22 cellular contexts compared by ENCODE assay signal in the genomic region with DNA sequence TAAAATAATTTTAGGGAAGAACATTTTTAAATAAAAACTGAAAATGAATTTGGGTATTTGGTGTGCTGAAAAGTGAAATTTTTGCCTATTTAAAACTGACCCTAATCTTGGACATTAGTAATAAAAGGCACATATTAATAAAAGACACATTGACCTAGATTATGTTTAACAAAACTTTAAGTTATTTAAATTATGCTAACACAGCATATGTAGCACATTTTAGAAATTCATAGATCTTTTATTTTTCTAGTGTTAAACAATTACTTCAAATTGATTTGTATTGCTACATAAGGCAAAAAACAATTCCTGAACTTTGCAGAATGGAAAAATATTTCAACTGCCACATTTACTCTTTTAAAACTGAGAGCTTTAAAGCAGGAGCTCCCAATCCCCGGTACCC. TPM values are rescaled to one million over a fixed set of nuclear protein-coding genes. Genes with fewer than 3 reads are reported as not detected.
DNase-seq lines count a peak whose midpoint lies in the region; ATAC-seq and TF ChIP-seq lines count a peak whose summit lies in the region.
"Had no signal": no experiment of that assay in that cellular context is flagged by ENCODE, and none has a peak within 500 bp of the region (broad histone marks: within the 10 kb centered on the region; RNA-seq: fewer than 3 reads in every experiment).

No MANE protein-coding gene starts in this region.

- DNase-seq in activated CD8-positive, alpha-beta memory T cell treated with anti-CD3 and anti-CD28 coated beads, Interleukin-2, amount 10 ng/mL, durations not matched to agents 7 days and 5 days = no peak
- DNase-seq in activated CD8-positive, alpha-beta memory T cell treated with anti-CD3 and anti-CD28 coated beads, Interleukin-2, amount 50 U/mL, for 4 hours = no peak
- no peak for DNase-seq in CD4-positive, alpha-beta T cell
- DNase-seq in activated T-helper 1 cell treated with anti-CD3 and anti-CD28 coated beads, Interleukin-12 subunit alpha, Interleukin-12 subunit beta, Interleukin-2, Interleukin-4 antibody, amounts not matched to agents 30 ng/mL and 10 ng/mL and 1 ng/mL, durations not matched to agents 14 hours and 24 hours and 36 hours (ENCODE audit: low spot score) = no peak
- no peak for DNase-seq in stimulated activated naive B cell treated with anti-CD40 and anti-IgM and Interleukin-4, amounts not matched to agents 10 μg/mL and 1 μg/mL and 100 μg/mL, for 72 hours
- DNase-seq in T-helper 9 cell (no peak), gastrocnemius medialis (no peak)
- DNase-seq: C1 segment of cervical spinal cord, Calu3, DMS153, DND-41, Karpas-422, NCI-H1092 treated with DMSO at 0.1 percent for 48 hours, NCI-H1436, NCI-H187, NCI-H2081 treated with DMSO at 0.1 percent for 48 hours, NCI-H2171, NCI-H226, NCI-H510A, NCI-H69, Right ventricle myocardium superior, RPMI8226 had no signal

- H3K4me1 Mint-ChIP-seq in activated CD8-positive, alpha-beta memory T cell treated with anti-CD3 and anti-CD28 coated beads, Interleukin-2, amount 10 ng/mL, durations not matched to agents 7 days and 5 days = peaks cover 29% of the 10 kb centered on the region
- H3K4me1 Mint-ChIP-seq in CD4-positive, alpha-beta T cell (ENCODE audit: low read depth) = peaks cover 43% of the 10 kb centered on the region
- H3K4me1 Mint-ChIP-seq in activated T-helper 1 cell treated with anti-CD3 and anti-CD28 coated beads, Interleukin-12 subunit alpha, Interleukin-12 subunit beta, Interleukin-2, Interleukin-4 antibody, amounts not matched to agents 30 ng/mL and 10 ng/mL and 1 ng/mL, durations not matched to agents 14 hours and 24 hours and 36 hours (ENCODE audit: low read depth) = peaks cover 34% of the 10 kb centered on the region
- peaks cover 4 to 20% of the 10 kb centered on the region in 2 donors for H3K4me1 Mint-ChIP-seq in stimulated activated naive B cell treated with anti-CD40 and anti-IgM and Interleukin-4, amounts not matched to agents 10 μg/mL and 1 μg/mL and 100 μg/mL, for 72 hours

- in situ Hi-C loops in gastrocnemius medialis (cut with MboI; ENCODE audit: low sequenced_read_pairs in 4 of 4) = no loop called here

- H3K9me3 ChIP-seq in CD4-positive, alpha-beta T cell (ENCODE audit: control insufficient read depth, low read length) = no peaks in the 10 kb centered on the region
- H3K9me3 ChIP-seq in gastrocnemius medialis = no peaks in the 10 kb centered on the region

- H3K9me3 Mint-ChIP-seq in activated CD8-positive, alpha-beta memory T cell treated with anti-CD3 and anti-CD28 coated beads, Interleukin-2, amount 10 ng/mL, durations not matched to agents 7 days and 5 days (ENCODE audit: low read depth) = no peaks in the 10 kb centered on the region
- H3K9me3 Mint-ChIP-seq in CD4-positive, alpha-beta T cell = no peaks in the 10 kb centered on the region
- H3K9me3 Mint-ChIP-seq in activated T-helper 1 cell treated with anti-CD3 and anti-CD28 coated beads, Interleukin-12 subunit alpha, Interleukin-12 subunit beta, Interleukin-2, Interleukin-4 antibody, amounts not matched to agents 30 ng/mL and 10 ng/mL and 1 ng/mL, durations not matched to agents 14 hours and 24 hours and 36 hours = no peaks in the 10 kb centered on the region
- H3K9me3 Mint-ChIP-seq in stimulated activated naive B cell treated with anti-CD40 and anti-IgM and Interleukin-4, amounts not matched to agents 10 μg/mL and 1 μg/mL and 100 μg/mL, for 72 hours = no peaks in the 10 kb centered on the region

- no peak overlapping the region for H3K4me3 ChIP-seq in gastrocnemius medialis

- H3K27ac Mint-ChIP-seq in activated CD8-positive, alpha-beta memory T cell treated with anti-CD3 and anti-CD28 coated beads, Interleukin-2, amount 10 ng/mL, durations not matched to agents 7 days and 5 days = peak overlapping the region; percentile 66
- H3K27ac Mint-ChIP-seq in CD4-positive, alpha-beta T cell = peak overlapping the region; percentile 63
- peak overlapping the region; percentile 55 for H3K27ac Mint-ChIP-seq in activated T-helper 1 cell treated with anti-CD3 and anti-CD28 coated beads, Interleukin-12 subunit alpha, Interleukin-12 subunit beta, Interleukin-2, Interleukin-4 antibody, amounts not matched to agents 30 ng/mL and 10 ng/mL and 1 ng/mL, durations not matched to agents 14 hours and 24 hours and 36 hours
- H3K27ac Mint-ChIP-seq in stimulated activated naive B cell treated with anti-CD40 and anti-IgM and Interleukin-4, amounts not matched to agents 10 μg/mL and 1 μg/mL and 100 μg/mL, for 72 hours = peak overlapping the region; percentile 25

- H3K27me3 Mint-ChIP-seq in activated CD8-positive, alpha-beta memory T cell treated with anti-CD3 and anti-CD28 coated beads, Interleukin-2, amount 10 ng/mL, durations not matched to agents 7 days and 5 days = no peaks in the 10 kb centered on the region
- H3K27me3 Mint-ChIP-seq in CD4-positive, alpha-beta T cell = no peaks in the 10 kb centered on the region
- H3K27me3 Mint-ChIP-seq in activated T-helper 1 cell treated with anti-CD3 and anti-CD28 coated beads, Interleukin-12 subunit alpha, Interleukin-12 subunit beta, Interleukin-2, Interleukin-4 antibody, amounts not matched to agents 30 ng/mL and 10 ng/mL and 1 ng/mL, durations not matched to agents 14 hours and 24 hours and 36 hours (ENCODE audit: insufficient read depth) = no peaks in the 10 kb centered on the region
- no peaks in the 10 kb centered on the region for H3K27me3 Mint-ChIP-seq in stimulated activated naive B cell treated with anti-CD40 and anti-IgM and Interleukin-4, amounts not matched to agents 10 μg/mL and 1 μg/mL and 100 μg/mL, for 72 hours

- no peak for TF ChIP-seq CTCF in CD4-positive, alpha-beta T cell (IDR thresholded peaks at IDR 0.05)
- no peak for TF ChIP-seq CTCF in gastrocnemius medialis (IDR thresholded peaks at IDR 0.05 in 4 of 5, conservative IDR thresholded peaks at IDR 0.05 in 1 of 5)

- H3K27me3 ChIP-seq in CD4-positive, alpha-beta T cell (ENCODE audit: control insufficient read depth, insufficient read depth, low read length) = no peaks in the 10 kb centered on the region
- H3K27me3 ChIP-seq in gastrocnemius medialis = no peaks in the 10 kb centered on the region

- POLR2A ChIA-PET in CD4-positive, alpha-beta T cell (lab: Charles Lee) = interaction anchor here (1.9 kb wide), 1 partner anchor 11 kb away, joined by 7 read pairs; a partner anchor contains a TSS

- peaks cover 0 to 66% of the 10 kb centered on the region in 2 donors for H3K36me3 ChIP-seq in gastrocnemius medialis

- intact Hi-C loops in CD4-positive, alpha-beta T cell (cut with DNase I, micrococcal nuclease) = no loop called here
- intact Hi-C loops in activated T-helper 1 cell treated with anti-CD3 and anti-CD28 coated beads, Interleukin-12 subunit alpha, Interleukin-12 subunit beta, Interleukin-2, Interleukin-4 antibody, amounts not matched to agents 30 ng/mL and 10 ng/mL and 1 ng/mL, durations not matched to agents 14 hours and 24 hours and 36 hours (cut with micrococcal nuclease) = loop anchor here (1.0 kb wide), 1 partner anchor 11 kb away; a partner anchor contains a TSS
- intact Hi-C loops in gastrocnemius medialis (cut with DNase I; ENCODE audit: low total_unique reads) = no loop called here

- peaks cover 36 to 39% of the 10 kb centered on the region in 2 donors for H3K4me1 ChIP-seq in gastrocnemius medialis

- no peak for ATAC-seq in activated CD8-positive, alpha-beta memory T cell treated with anti-CD3 and anti-CD28 coated beads, Interleukin-2, amount 10 ng/mL, durations not matched to agents 7 days and 5 days
- no peak for ATAC-seq in CD4-positive, alpha-beta T cell (ENCODE audit: poor library complexity)
- ATAC-seq in stimulated activated naive B cell treated with anti-CD40 and anti-IgM and Interleukin-4, amounts not matched to agents 10 μg/mL and 1 μg/mL and 100 μg/mL, for 72 hours (replicated peaks) = no peak
- no peak for ATAC-seq in gastrocnemius medialis

- TF ChIP-seq POLR2A in gastrocnemius medialis (IDR thresholded peaks at IDR 0.05) = no peak

- CTCF ChIA-PET in activated CD8-positive, alpha-beta memory T cell treated with anti-CD3 and anti-CD28 coated beads, Interleukin-2, amount 10 ng/mL, durations not matched to agents 7 days and 5 days (lab: Charles Lee) = interaction anchor here (1.5 kb wide), 1 partner anchor 9 kb away, joined by 5 read pairs; no protein-coding TSS in a partner anchor
- CTCF ChIA-PET in CD4-positive, alpha-beta T cell (lab: Charles Lee) = interaction anchor here (1.5 kb wide), 1 partner anchor 11 kb away, joined by 5 read pairs; a partner anchor contains a TSS

- no peak overlapping the region for H3K4me3 Mint-ChIP-seq in activated CD8-positive, alpha-beta memory T cell treated with anti-CD3 and anti-CD28 coated beads, Interleukin-2, amount 10 ng/mL, durations not matched to agents 7 days and 5 days
- no peak overlapping the region for H3K4me3 Mint-ChIP-seq in CD4-positive, alpha-beta T cell
- H3K4me3 Mint-ChIP-seq in activated T-helper 1 cell treated with anti-CD3 and anti-CD28 coated beads, Interleukin-12 subunit alpha, Interleukin-12 subunit beta, Interleukin-2, Interleukin-4 antibody, amounts not matched to agents 30 ng/mL and 10 ng/mL and 1 ng/mL, durations not matched to agents 14 hours and 24 hours and 36 hours = no peak overlapping the region
- no peak overlapping the region for H3K4me3 Mint-ChIP-seq in stimulated activated naive B cell treated with anti-CD40 and anti-IgM and Interleukin-4, amounts not matched to agents 10 μg/mL and 1 μg/mL and 100 μg/mL, for 72 hours

- H3K36me3 Mint-ChIP-seq in activated CD8-positive, alpha-beta memory T cell treated with anti-CD3 and anti-CD28 coated beads, Interleukin-2, amount 10 ng/mL, durations not matched to agents 7 days and 5 days = peaks cover 79% of the 10 kb centered on the region
- H3K36me3 Mint-ChIP-seq in CD4-positive, alpha-beta T cell (ENCODE audit: low read depth) = peaks cover 96% of the 10 kb centered on the region
- H3K36me3 Mint-ChIP-seq in activated T-helper 1 cell treated with anti-CD3 and anti-CD28 coated beads, Interleukin-12 subunit alpha, Interleukin-12 subunit beta, Interleukin-2, Interleukin-4 antibody, amounts not matched to agents 30 ng/mL and 10 ng/mL and 1 ng/mL, durations not matched to agents 14 hours and 24 hours and 36 hours (ENCODE audit: low read depth) = peaks cover 70% of the 10 kb centered on the region
- peaks cover 37 to 39% of the 10 kb centered on the region in 2 donors for H3K36me3 Mint-ChIP-seq in stimulated activated naive B cell treated with anti-CD40 and anti-IgM and Interleukin-4, amounts not matched to agents 10 μg/mL and 1 μg/mL and 100 μg/mL, for 72 hours

- no peak overlapping the region for H3K27ac ChIP-seq in CD4-positive, alpha-beta T cell (ENCODE audit: low read depth, low read length)
- H3K27ac ChIP-seq in gastrocnemius medialis = no peak overlapping the region

RNA-seq across cellular contexts. Expression of a gene that starts 10.6 kb away (rescaled TPM):
- total RNA-seq in activated CD8-positive, alpha-beta memory T cell treated with anti-CD3 and anti-CD28 coated beads, Interleukin-2, amount 10 ng/mL, durations not matched to agents 7 days and 5 days = 100 to 1,000 TPM; 106 to 135 TPM
- 100 to 1,000 TPM; 145 to 150 TPM for total RNA-seq in CD4-positive, alpha-beta T cell
- 150 and 152 TPM in 2 replicates for total RNA-seq in activated T-helper 1 cell treated with anti-CD3 and anti-CD28 coated beads, Interleukin-12 subunit alpha, Interleukin-12 subunit beta, Interleukin-2, Interleukin-4 antibody, amounts not matched to agents 30 ng/mL and 10 ng/mL and 1 ng/mL, durations not matched to agents 14 hours and 24 hours and 36 hours
- total RNA-seq in gastrocnemius medialis = 100 to 1,000 TPM; 103 to 170 (median 134) TPM
